12 cellular contexts compared by ENCODE assay signal in genomic region chr7:45575501-45576248, GRCh38. TPM values are rescaled to one million over a fixed set of nuclear protein-coding genes. Genes with fewer than 3 reads are reported as not detected.
DNase-seq lines count a peak whose midpoint lies in the region; ATAC-seq and TF ChIP-seq lines count a peak whose summit lies in the region.
"Had no signal": no experiment of that assay in that cellular context is flagged by ENCODE, and none has a peak within 500 bp of the region (broad histone marks: within the 10 kb centered on the region; RNA-seq: fewer than 3 reads in every experiment).

No MANE protein-coding gene starts in this region.

- H3K27ac ChIP-seq in hepatocyte (no peak overlapping the region), gastroesophageal sphincter (no peak overlapping the region)

- H3K27me3 ChIP-seq in NT2/D1 (ENCODE audit: insufficient read depth, insufficient read length) = peaks cover 59% of the 10 kb centered on the region
- peaks cover 65% of the 10 kb centered on the region for H3K27me3 ChIP-seq in hepatocyte
- peaks cover 45% of the 10 kb centered on the region for H3K27me3 ChIP-seq in gastroesophageal sphincter

- H4K20me1 ChIP-seq in hepatocyte (ENCODE audit: insufficient read depth, poor library complexity, severe bottlenecking) = no peaks in the 10 kb centered on the region

- DNase-seq in NCI-H1092 treated with DMSO at 0.1 percent for 48 hours (lab: John Stamatoyannopoulos, UW) (peak; percentile 36), NCI-H1092 (lab: John Stamatoyannopoulos, UW) (no peak), NT2/D1 (ENCODE audit: low read depth, low spot score) (no peak), hepatocyte (ENCODE audit: low spot score) (no peak), retinal pigment epithelial cell (ENCODE audit: low read depth) (no peak), NCI-H2227 treated with DMSO at 0.1 percent for 48 hours (lab: John Stamatoyannopoulos, UW) (no peak), midbrain (lab: John Stamatoyannopoulos, UW) (no peak)
- DNase-seq: 8988T; activated CD4-positive, alpha-beta T cell treated with anti-CD3 and anti-CD28 coated beads for 4 hours; foreskin fibroblast; nucleus accumbens had no signal

- H3K9me3 ChIP-seq in NT2/D1 (ENCODE audit: insufficient read depth, low read length) (no peaks in the 10 kb centered on the region), hepatocyte (ENCODE audit: low read depth) (no peaks in the 10 kb centered on the region), gastroesophageal sphincter (no peaks in the 10 kb centered on the region)

- no peaks in the 10 kb centered on the region for H3K79me2 ChIP-seq in hepatocyte

- no peaks in the 10 kb centered on the region for H3K9me2 ChIP-seq in hepatocyte (replicated peaks; ENCODE audit: insufficient read depth)

- peak overlapping the region; percentile 90 for H3K9ac ChIP-seq in NT2/D1 (ENCODE audit: insufficient read length, low read depth)

- H3K4me1 ChIP-seq in NT2/D1 (ENCODE audit: insufficient read depth, insufficient read length) = peaks cover 30% of the 10 kb centered on the region
- peaks cover 12% of the 10 kb centered on the region for H3K4me1 ChIP-seq in hepatocyte (ENCODE audit: insufficient read depth)
- peaks cover 0 to 24% (median 7%) of the 10 kb centered on the region in 3 donors for H3K4me1 ChIP-seq in gastroesophageal sphincter

- no peak for TF ChIP-seq CTCF in hepatocyte (IDR thresholded peaks at IDR 0.05; ENCODE audit: poor library complexity)
- TF ChIP-seq CTCF in retinal pigment epithelial cell (conservative IDR thresholded peaks at IDR 0.05; ENCODE audit: low read depth, low read length) = no peak
- TF ChIP-seq CTCF in gastroesophageal sphincter (IDR thresholded peaks at IDR 0.05) = no peak

- H3K36me3 ChIP-seq in NT2/D1 (ENCODE audit: insufficient read depth, insufficient read length, low read length) = no peaks in the 10 kb centered on the region
- no peaks in the 10 kb centered on the region for H3K36me3 ChIP-seq in hepatocyte (replicated peaks; ENCODE audit: insufficient read depth, low read depth)
- no peaks in the 10 kb centered on the region for H3K36me3 ChIP-seq in gastroesophageal sphincter

- no peak overlapping the region for H2AFZ ChIP-seq in hepatocyte

- WGBS in hepatocyte (ENCODE audit: low lambda C conversion rate, missing lambda C conversion rate) = 31% methylated on average over 35 of the region's 36 CpGs
- WGBS in gastroesophageal sphincter (ENCODE audit: low coverage in 1 of 2), 2 donors = 33 to 36% methylated on average over 4 to 6 of the region's 36 CpGs

- ATAC-seq in gastroesophageal sphincter = no peak

- H3K4me3 ChIP-seq in NT2/D1 (ENCODE audit: insufficient read length, low read depth) (peak overlapping the region; percentile 82), hepatocyte (no peak overlapping the region), retinal pigment epithelial cell (ENCODE audit: low read length) (peak overlapping the region; percentile 43), gastroesophageal sphincter (peak overlapping the region in 1 of 2 donors; percentile 62)

- TF ChIP-seq POLR2A in gastroesophageal sphincter (IDR thresholded peaks at IDR 0.05) = no peak

- peak overlapping the region; percentile 100 for H3K4me2 ChIP-seq in hepatocyte

- TF ChIP-seq EP300 in gastroesophageal sphincter (IDR thresholded peaks at IDR 0.05) = no peak

RNA-seq across cellular contexts. Expression of gene ADCY1, which starts 1.5 kb away (rescaled TPM):
- total RNA-seq in hepatocyte = 2.9 and 3.0 TPM in 2 replicates
- 1.3 and 4.0 TPM in 2 replicates for polyA plus RNA-seq in hepatocyte
- 1 to 10 TPM in 1 of 4 donors, under 1 TPM in 3; 0.49 to 1.2 (median 0.72) TPM for total RNA-seq in gastroesophageal sphincter
